In genomic region chr18:75531212-75531850, GRCh38 we compare ENCODE assay signal across 1 cellular context.
TF ChIP-seq lines count a peak whose summit lies in the region.

No MANE protein-coding gene starts in this region.

TF ChIP-seq in H1, 55 proteins besides CTCF, POLR2A, EP300 and RAD21:
- no peak for TF ChIP-seq TCF12 (IDR thresholded peaks at IDR 0.05; ENCODE audit: low read depth, low read length)
- no peak for TF ChIP-seq TAF7 (optimal IDR thresholded peaks at IDR 0.05; ENCODE audit: borderline replicate concordance, low read depth, low read length)
- no peak for TF ChIP-seq NANOG (IDR thresholded peaks at IDR 0.05; ENCODE audit: insufficient read depth, low read depth, low read length, poor library complexity, severe bottlenecking)
- TF ChIP-seq SP4 (IDR thresholded peaks at IDR 0.05; ENCODE audit: low read length), result no peak
- no peak for TF ChIP-seq CEBPB (IDR thresholded peaks at IDR 0.05; ENCODE audit: low read depth, low read length)
- no peak for TF ChIP-seq TEAD4 (IDR thresholded peaks at IDR 0.05; ENCODE audit: low read depth, low read length)
- no peak for TF ChIP-seq CBX8 (IDR thresholded peaks at IDR 0.05; ENCODE audit: borderline replicate concordance, low read depth, low read length)
- TF ChIP-seq, protein P1, sequence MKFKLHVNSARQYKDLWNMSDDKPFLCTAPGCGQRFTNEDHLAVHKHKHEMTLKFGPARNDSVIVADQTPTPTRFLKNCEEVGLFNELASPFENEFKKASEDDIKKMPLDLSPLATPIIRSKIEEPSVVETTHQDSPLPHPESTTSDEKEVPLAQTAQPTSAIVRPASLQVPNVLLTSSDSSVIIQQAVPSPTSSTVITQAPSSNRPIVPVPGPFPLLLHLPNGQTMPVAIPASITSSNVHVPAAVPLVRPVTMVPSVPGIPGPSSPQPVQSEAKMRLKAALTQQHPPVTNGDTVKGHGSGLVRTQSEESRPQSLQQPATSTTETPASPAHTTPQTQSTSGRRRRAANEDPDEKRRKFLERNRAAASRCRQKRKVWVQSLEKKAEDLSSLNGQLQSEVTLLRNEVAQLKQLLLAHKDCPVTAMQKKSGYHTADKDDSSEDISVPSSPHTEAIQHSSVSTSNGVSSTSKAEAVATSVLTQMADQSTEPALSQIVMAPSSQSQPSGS (IDR thresholded peaks at IDR 0.05; ENCODE audit: low read length), result no peak
- no peak for TF ChIP-seq USF2 (IDR thresholded peaks at IDR 0.05; ENCODE audit: low read length)
- no peak for TF ChIP-seq JUND (IDR thresholded peaks at IDR 0.05; ENCODE audit: low read length)
- no peak for TF ChIP-seq JUN (IDR thresholded peaks at IDR 0.05; ENCODE audit: low read depth, low read length)
- TF ChIP-seq SUZ12 (IDR thresholded peaks at IDR 0.05; ENCODE audit: low read length), result no peak
- TF ChIP-seq CHD7 (IDR thresholded peaks at IDR 0.05; ENCODE audit: insufficient replicate concordance, low read length), result no peak
- TF ChIP-seq CBX5 (IDR thresholded peaks at IDR 0.05; ENCODE audit: low read depth, low read length), result no peak
- TF ChIP-seq TBP (IDR thresholded peaks at IDR 0.05; ENCODE audit: low read depth, low read length), result no peak
